In the genomic region with DNA sequence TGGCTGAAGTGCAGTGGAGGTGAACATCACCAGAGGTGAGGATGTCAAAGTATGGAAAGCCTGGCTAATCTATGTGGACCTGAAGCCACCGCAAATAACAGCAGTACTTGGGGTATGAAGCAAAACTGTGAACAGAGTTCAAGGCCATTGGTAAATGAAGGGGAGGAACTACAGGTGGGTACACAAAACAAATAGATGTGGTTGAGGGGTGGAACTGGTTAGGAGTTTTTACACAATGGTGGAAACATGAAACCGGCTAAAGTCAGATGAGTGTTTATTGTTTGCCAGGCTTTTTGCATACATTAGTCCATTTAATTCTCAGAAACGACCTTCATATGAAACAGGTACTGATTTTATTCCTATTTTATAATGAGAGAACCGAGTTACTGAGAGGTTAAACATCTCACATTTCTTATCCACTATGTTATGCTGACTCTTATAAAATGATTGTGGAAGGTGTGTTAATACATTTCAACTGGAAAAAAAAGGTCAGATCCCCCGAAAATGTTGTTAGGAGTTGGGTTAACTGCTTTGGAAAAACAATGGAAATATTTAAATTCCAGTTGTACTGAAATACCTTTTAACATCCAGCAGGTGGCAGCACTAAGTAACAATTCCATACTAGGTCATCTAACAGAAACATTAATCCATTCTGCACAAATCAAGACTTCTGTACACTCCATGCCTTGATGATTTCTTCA, we compare ENCODE assay signal across 8 cellular contexts.
DNase-seq lines count a peak whose midpoint lies in the region; ATAC-seq and TF ChIP-seq lines count a peak whose summit lies in the region.

No MANE protein-coding gene starts in this region.

- H3K4me3 ChIP-seq in astrocyte of the spinal cord (ENCODE audit: low read depth, low read length): no peak overlapping the region

- in situ Hi-C loops in astrocyte of the spinal cord (cut with HindIII; ENCODE audit: low sequenced_read_pairs): no loop called here

- peak; percentile 58 for TF ChIP-seq CTCF in astrocyte of the spinal cord (IDR thresholded peaks at IDR 0.05; ENCODE audit: low read depth, low read length)

- ATAC-seq in GM18861 (IDR thresholded peaks at IDR 0.05; ENCODE audit: unreplicated experiment) (peak; percentile 43), GM18498 (IDR thresholded peaks at IDR 0.05; ENCODE audit: unreplicated experiment) (no peak)

- DNase-seq in CD1c-positive myeloid dendritic cell (ENCODE audit: extremely low spot score) (peak; percentile 53), NCI-H2171 treated with DMSO at 0.1 percent for 48 hours (lab: John Stamatoyannopoulos, UW) (peak; percentile 59), astrocyte of the spinal cord (ENCODE audit: low read depth, low spot score) (peak; percentile 40), left kidney (ENCODE audit: low read depth, low spot score) (peak; percentile 46), NCI-H524 treated with DMSO at 0.1 percent for 48 hours (lab: John Stamatoyannopoulos, UW) (no peak)
- DNase-seq in activated CD8-positive, alpha-beta memory T cell treated with anti-CD3 and anti-CD28 coated beads, Interleukin-2, amount 50 U/mL, for 48 hours: no peak

Comparison
In these comparisons a context has a peak if more than half of its experiments do, and no peak if none do; other contexts are left out.
1. DNase-seq: peak in CD1c-positive myeloid dendritic cell (single experiment), NCI-H2171 treated with DMSO at 0.1 percent for 48 hours (single experiment), astrocyte of the spinal cord (single experiment) and left kidney (single experiment); none in activated CD8-positive, alpha-beta memory T cell treated with anti-CD3 and anti-CD28 coated beads, Interleukin-2, amount 50 U/mL, for 48 hours (single experiment) and NCI-H524 treated with DMSO at 0.1 percent for 48 hours (single experiment).